Comparison of ENCODE assay signal across 22 cellular contexts in the genomic region with DNA sequence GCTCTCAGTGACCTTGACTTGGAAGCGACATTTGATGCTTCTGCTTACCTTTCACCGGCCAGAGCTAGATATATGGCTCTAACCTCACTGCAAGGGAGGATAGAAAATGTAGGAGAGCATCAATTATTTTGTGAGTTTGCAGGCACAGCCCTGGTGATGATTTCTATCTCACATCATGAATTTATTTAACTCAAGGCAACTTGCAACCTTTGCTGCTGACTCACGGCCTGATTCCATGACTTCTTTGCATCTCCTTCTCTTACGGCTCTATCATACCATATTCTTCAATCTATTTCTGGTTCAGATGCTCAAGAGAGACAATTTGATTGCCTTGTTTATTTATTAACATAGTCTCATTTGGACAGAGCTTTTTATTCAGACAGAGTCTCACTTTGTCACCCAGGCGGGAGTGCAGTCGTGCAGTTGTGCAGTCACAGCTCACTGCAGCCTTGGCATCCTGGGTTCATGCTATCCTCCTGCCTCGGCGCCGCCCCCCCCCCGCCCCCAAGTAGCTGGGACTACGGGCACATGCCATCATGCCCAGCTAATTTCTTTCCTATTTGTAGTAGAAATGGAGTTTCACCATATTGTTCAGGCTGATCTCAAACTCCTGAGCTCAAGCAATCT.
DNase-seq lines count a peak whose midpoint lies in the region; ATAC-seq and TF ChIP-seq lines count a peak whose summit lies in the region.
"Had no signal": no experiment of that assay in that cellular context is flagged by ENCODE, and none has a peak within 500 bp of the region (broad histone marks: within the 10 kb centered on the region; RNA-seq: fewer than 3 reads in every experiment).

No MANE protein-coding gene starts in this region.

- intact Hi-C loops in activated CD8-positive, alpha-beta T cell treated with anti-CD3 and anti-CD28 coated beads for 36 hours (cut with micrococcal nuclease), result loop anchor here (5.0 kb wide), 1 partner anchor 90 kb away; no protein-coding TSS in a partner anchor

- peak overlapping the region in 1 of 2 experiments; percentile 85; a peak in 2 of 4 replicates for H3K27ac ChIP-seq in SK-N-SH (ENCODE audit: low read depth in 2 of 2, low read length in 1 of 2)
- H3K27ac ChIP-seq in parathyroid adenoma, result peak overlapping the region; percentile 91
- H3K27ac ChIP-seq: brain microvascular endothelial cell, transverse colon had no signal

- no peak for TF ChIP-seq RAD21 in SK-N-SH (IDR thresholded peaks at IDR 0.05; ENCODE audit: low read length)

- H3K4me2 ChIP-seq in SK-N-SH (0 out of 2 replicates have a peak overlapping the region, but pooled peaks have one; percentile 2), parathyroid adenoma (ENCODE audit: low read length) (peak overlapping the region; percentile 51)

- H3K9me3 ChIP-seq in SK-N-SH (no peaks in the 10 kb centered on the region), parathyroid adenoma (ENCODE audit: control insufficient read depth, low read length) (no peaks in the 10 kb centered on the region)
- H3K9me3 ChIP-seq: transverse colon had no signal

- no peaks in the 10 kb centered on the region for H3K36me3 Mint-ChIP-seq in activated CD8-positive, alpha-beta T cell treated with anti-CD3 and anti-CD28 coated beads for 36 hours (ENCODE audit: low read depth)
- H3K36me3 Mint-ChIP-seq: activated naive CD4-positive, alpha-beta T cell treated with anti-CD3 and anti-CD28 coated beads, Interleukin-2, amount 10 ng/mL, durations not matched to agents 7 days and 5 days; mesothelial cell of epicardium had no signal

- CTCF ChIA-PET in SK-N-SH (lab: Yijun Ruan, JAX), result interaction anchor here (0.6 to 10.0 kb wide), 8 partner anchors 15 to 559 kb away, joined by 3 to 213 read pairs (median 16); a partner anchor contains a TSS
- CTCF ChIA-PET in activated CD8-positive, alpha-beta T cell treated with anti-CD3 and anti-CD28 coated beads for 36 hours (lab: Charles Lee), result interaction anchor here (1.4 to 8.4 kb wide), 7 partner anchors 9 to 559 kb away, joined by 4 to 215 read pairs (median 32); no protein-coding TSS in a partner anchor

- POLR2A ChIA-PET in SK-N-SH (lab: Yijun Ruan, JAX), result interaction anchor here (0.6 to 3.0 kb wide), 3 partner anchors 87 to 619 kb away, joined by 3 to 30 read pairs (median 3); no protein-coding TSS in a partner anchor
- POLR2A ChIA-PET in activated CD8-positive, alpha-beta T cell treated with anti-CD3 and anti-CD28 coated beads for 36 hours (lab: Charles Lee), result interaction anchor here (0.9 to 1.2 kb wide), 2 partner anchors 14 to 77 kb away, joined by 3 to 5 read pairs; no protein-coding TSS in a partner anchor

- H3K4me1 Mint-ChIP-seq in activated CD8-positive, alpha-beta T cell treated with anti-CD3 and anti-CD28 coated beads for 36 hours (ENCODE audit: low read depth), result peaks cover 17% of the 10 kb centered on the region

- H3K4me3 Mint-ChIP-seq in activated CD8-positive, alpha-beta T cell treated with anti-CD3 and anti-CD28 coated beads for 36 hours, result no peak overlapping the region
- H3K4me3 Mint-ChIP-seq: activated naive CD4-positive, alpha-beta T cell treated with anti-CD3 and anti-CD28 coated beads, Interleukin-2, amount 10 ng/mL, durations not matched to agents 7 days and 5 days; mesothelial cell of epicardium; T-helper 17 cell had no signal

- WGBS in SK-N-SH (ENCODE audit: low lambda C conversion rate), result 64% methylated on average over 11 of the region's 11 CpGs

- no peaks in the 10 kb centered on the region for H3K9me3 Mint-ChIP-seq in activated CD8-positive, alpha-beta T cell treated with anti-CD3 and anti-CD28 coated beads for 36 hours
- H3K9me3 Mint-ChIP-seq: activated naive CD4-positive, alpha-beta T cell treated with anti-CD3 and anti-CD28 coated beads, Interleukin-2, amount 10 ng/mL, durations not matched to agents 7 days and 5 days; mesothelial cell of epicardium had no signal

- H3F3A ChIP-seq in SK-N-SH (replicated peaks; ENCODE audit: insufficient read depth), result peaks cover 29% of the 10 kb centered on the region

- no peaks in the 10 kb centered on the region for H3K36me3 ChIP-seq in SK-N-SH (replicated peaks in 1 of 2; ENCODE audit: control insufficient read depth in 1 of 2, insufficient read depth in 2 of 2, low read length in 1 of 2)
- no peaks in the 10 kb centered on the region for H3K36me3 ChIP-seq in parathyroid adenoma (ENCODE audit: control insufficient read depth, insufficient read depth, low read length)
- H3K36me3 ChIP-seq: brain microvascular endothelial cell, transverse colon had no signal

- H3K4me3 ChIP-seq in SK-N-SH (ENCODE audit: low read depth in 2 of 2, low read length in 1 of 2) (no peak overlapping the region), parathyroid adenoma (ENCODE audit: low read depth, low read length) (peak overlapping the region; percentile 17)
- H3K4me3 ChIP-seq: dorsolateral prefrontal cortex, transverse colon had no signal

- no peaks in the 10 kb centered on the region for H4K20me1 ChIP-seq in SK-N-SH (ENCODE audit: insufficient read depth)

- H3K9me2 ChIP-seq in SK-N-SH, result no peaks in the 10 kb centered on the region

- H3K9ac ChIP-seq in SK-N-SH (no peak overlapping the region), parathyroid adenoma (no peak overlapping the region)

- no peak; a peak in 1 of 4 replicates for TF ChIP-seq EP300 in SK-N-SH (IDR thresholded peaks at IDR 0.05; ENCODE audit: borderline replicate concordance in 1 of 2, low read depth in 1 of 2, low read length in 1 of 2)

- H3K27me3 ChIP-seq in SK-N-SH (ENCODE audit: insufficient read depth) (no peaks in the 10 kb centered on the region), parathyroid adenoma (ENCODE audit: control insufficient read depth, insufficient read depth, low read length) (no peaks in the 10 kb centered on the region)
- H3K27me3 ChIP-seq: brain microvascular endothelial cell, dorsolateral prefrontal cortex, transverse colon had no signal

- H3K27me3 Mint-ChIP-seq in activated CD8-positive, alpha-beta T cell treated with anti-CD3 and anti-CD28 coated beads for 36 hours, result no peaks in the 10 kb centered on the region

- DNase-seq in EH (ENCODE audit: low read depth), result peak; percentile 59
- no peak for DNase-seq in SK-N-SH
- DNase-seq in fibroblast of peridontal ligament (ENCODE audit: extremely low read depth), result peak; percentile 64
- no peak for DNase-seq in SK-N-DZ (ENCODE audit: low spot score)
- no peak for DNase-seq in SHP77 (lab: John Stamatoyannopoulos, UW)
- DNase-seq in activated CD8-positive, alpha-beta T cell treated with anti-CD3 and anti-CD28 coated beads for 36 hours, result no peak
- DNase-seq: activated CD4-positive, alpha-beta T cell treated with anti-CD3 and anti-CD28 coated beads, Interleukin-2, amount 50 U/mL, for 48 hours; activated CD4-positive, CD25-positive, alpha-beta regulatory T cell treated with anti-CD3 and anti-CD28 coated beads, Interleukin-2, amount 50 U/mL, for 72 hours; activated naive CD4-positive, alpha-beta T cell treated with anti-CD3 and anti-CD28 coated beads, Interleukin-2, amount 10 ng/mL, durations not matched to agents 7 days and 5 days; brain microvascular endothelial cell; C1 segment of cervical spinal cord; dorsolateral prefrontal cortex; NCI-H1048; NCI-H1694; NCI-H2171 treated with DMSO at 0.1 percent for 48 hours; NCI-H524; NK-92 treated with Interleukin-12 subunit alpha and Interleukin-12 subunit beta, amount 100 ng/mL, for 24 hours; stimulated activated CD4-positive, alpha-beta T cell treated with anti-CD3 and anti-CD28 coated beads, Interleukin-4, amount 100 ng/mL, for 24 hours; T-helper 17 cell; transverse colon had no signal

- H3K79me2 ChIP-seq in SK-N-SH (ENCODE audit: insufficient read depth) (no peaks in the 10 kb centered on the region), parathyroid adenoma (peaks cover 4% of the 10 kb centered on the region)

- H3K4me1 ChIP-seq in SK-N-SH (ENCODE audit: control insufficient read depth in 1 of 2, insufficient read depth in 2 of 2, low read depth in 1 of 2, low read length in 1 of 2) (peaks cover 51 to 55% of the 10 kb centered on the region in 2 experiments), parathyroid adenoma (peaks cover 76% of the 10 kb centered on the region)

- no peak overlapping the region for H3K27ac Mint-ChIP-seq in activated CD8-positive, alpha-beta T cell treated with anti-CD3 and anti-CD28 coated beads for 36 hours
- H3K27ac Mint-ChIP-seq: activated naive CD4-positive, alpha-beta T cell treated with anti-CD3 and anti-CD28 coated beads, Interleukin-2, amount 10 ng/mL, durations not matched to agents 7 days and 5 days; mesothelial cell of epicardium had no signal

- no peak overlapping the region for H2AFZ ChIP-seq in SK-N-SH (ENCODE audit: low read depth)
- peak overlapping the region; percentile 68 for H2AFZ ChIP-seq in parathyroid adenoma

- ATAC-seq in activated CD8-positive, alpha-beta T cell treated with anti-CD3 and anti-CD28 coated beads for 36 hours, result no peak
- ATAC-seq: T-helper 17 cell had no signal

- TF ChIP-seq CTCF in SK-N-SH (IDR thresholded peaks at IDR 0.05) (no peak), parathyroid adenoma (IDR thresholded peaks at IDR 0.05) (no peak)
- no peak for TF ChIP-seq CTCF in activated CD8-positive, alpha-beta T cell treated with anti-CD3 and anti-CD28 coated beads for 36 hours (IDR thresholded peaks at IDR 0.05)

TF ChIP-seq in SK-N-SH, 30 proteins besides CTCF, POLR2A, EP300 and RAD21 (continues in another document):
- TF ChIP-seq MEF2A (IDR thresholded peaks at IDR 0.05; ENCODE audit: borderline replicate concordance, low read depth) (no peak), TEAD4 (IDR thresholded peaks at IDR 0.05; ENCODE audit: borderline replicate concordance, insufficient read depth) (no peak), GATA2 (CRISPR knock-in tag; IDR thresholded peaks at IDR 0.05) (peak; percentile 52), YY1 (IDR thresholded peaks at IDR 0.05; ENCODE audit: low read depth) (no peak), RXRA (IDR thresholded peaks at IDR 0.05; ENCODE audit: borderline replicate concordance, low read depth) (no peak), TAF1 (IDR thresholded peaks at IDR 0.05; ENCODE audit: borderline replicate concordance, low read depth, low read length) (no peak), TCF12 (IDR thresholded peaks at IDR 0.05) (peak; percentile 53), NFIC (IDR thresholded peaks at IDR 0.05; ENCODE audit: borderline replicate concordance) (0 out of 2 replicates have a peak, but pooled peaks have one; percentile 23)

Comparison
In these comparisons a context has a peak if more than half of its experiments do, and no peak if none do; other contexts are left out.
1. DNase-seq: peak in EH (single experiment) and fibroblast of peridontal ligament (single experiment); none in SK-N-SH (single experiment), SK-N-DZ (single experiment), SHP77 (0 of 2) and activated CD8-positive, alpha-beta T cell treated with anti-CD3 and anti-CD28 coated beads for 36 hours (single experiment).